ENCODE assay signal across 22 cellular contexts in genomic region chr6:135811172-135811571, GRCh38. TPM values are rescaled to one million over a fixed set of nuclear protein-coding genes. Genes with fewer than 3 reads are reported as not detected.
"Had no signal": no experiment of that assay in that cellular context is flagged by ENCODE, and none has a peak within 500 bp of the region (broad histone marks: within the 10 kb centered on the region; RNA-seq: fewer than 3 reads in every experiment).

No MANE protein-coding gene starts in this region.

- H3K27ac ChIP-seq: coronary artery, esophagus muscularis mucosa, foreskin keratinocyte, gastroesophageal sphincter, neutrophil, pancreas, skin epidermis, spleen, testis, tibial artery had no signal

- H3K36me3 ChIP-seq: esophagus muscularis mucosa, gastroesophageal sphincter, neutrophil, pancreas, spleen, tibial artery had no signal

- H3K4me1 ChIP-seq: foreskin keratinocyte, gastroesophageal sphincter, spleen, testis had no signal

- H3K27me3 ChIP-seq: esophagus muscularis mucosa, foreskin keratinocyte, gastroesophageal sphincter, neutrophil, pancreas, spleen, testis, tibial artery had no signal

- H3K9me3 ChIP-seq: neutrophil, pancreas, testis, tibial artery had no signal

- H3K4me3 ChIP-seq: coronary artery, esophagus muscularis mucosa, gastroesophageal sphincter, pancreas, skin epidermis, spleen, testis, tibial artery had no signal

- DNase-seq: dermis blood vessel endothelial cell; effector memory CD4-positive, alpha-beta T cell; foreskin keratinocyte; hypothalamus; immature natural killer cell; kidney glomerular epithelial cell; left colon; mesendoderm; midbrain; naive thymus-derived CD8-positive, alpha-beta T cell; pancreas; spleen; stimulated activated CD4-positive, alpha-beta T cell treated with anti-CD3 and anti-CD28 coated beads, Interleukin-4, amount 100 ng/mL, for 4 hours; stimulated activated naive CD8-positive, alpha-beta T cell treated with anti-CD3 and anti-CD28 coated beads, Interleukin-15, Interleukin-2, amounts not matched to agents 100 U/mL and 50 U/mL, for 24 hours; substantia nigra; testis; tibial artery had no signal

RNA-seq across cellular contexts. Expression of gene PDE7B, which starts 40.3 kb away (rescaled TPM):
- total RNA-seq: foreskin keratinocyte had no signal
